Comparison of ENCODE assay signal across 8 cellular contexts in the genomic region with DNA sequence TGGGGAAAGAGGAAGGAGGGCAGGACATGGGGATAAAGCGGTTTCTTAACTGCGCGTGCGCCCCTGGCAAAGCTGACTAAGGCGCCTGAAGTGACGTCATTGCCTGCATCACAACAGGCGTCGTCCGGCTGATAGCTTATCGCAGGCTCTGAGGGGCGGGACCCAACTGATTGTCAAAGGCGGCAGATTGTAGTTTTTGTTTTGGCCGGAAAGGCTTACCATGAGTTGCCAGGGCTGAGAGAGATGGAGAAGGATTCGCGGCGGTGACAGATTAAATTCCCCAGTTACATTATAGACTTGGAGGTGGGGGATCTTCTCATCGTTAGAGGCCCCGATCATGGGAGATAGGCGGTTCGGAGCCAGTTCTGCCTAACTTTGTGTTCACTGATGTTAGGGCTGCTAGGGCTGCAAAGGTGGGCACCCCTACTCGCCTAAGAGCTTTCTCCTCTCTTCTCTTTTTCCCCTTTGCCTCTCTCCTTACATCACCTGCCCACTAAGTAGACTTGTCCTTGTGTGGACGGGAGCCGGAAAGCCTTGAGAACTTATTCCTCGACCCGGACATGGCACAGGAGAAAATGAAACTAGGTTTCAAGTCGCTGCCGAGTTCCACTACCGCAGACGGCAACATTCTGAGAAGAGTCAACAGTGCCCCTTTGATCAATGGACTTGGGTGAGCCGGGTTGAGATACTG. TPM values are rescaled to one million over a fixed set of nuclear protein-coding genes. Genes with fewer than 3 reads are reported as not detected.
DNase-seq lines count a peak whose midpoint lies in the region; ATAC-seq and TF ChIP-seq lines count a peak whose summit lies in the region.

No MANE protein-coding gene starts in this region.

- H3K9me3 ChIP-seq in hepatocyte (ENCODE audit: low read depth), result no peaks in the 10 kb centered on the region

- TF ChIP-seq CTCF in hepatocyte (IDR thresholded peaks at IDR 0.05; ENCODE audit: poor library complexity), result no peak

- no peaks in the 10 kb centered on the region for H3K36me3 ChIP-seq in hepatocyte (replicated peaks; ENCODE audit: insufficient read depth, low read depth)

- H3K79me2 ChIP-seq in hepatocyte, result no peaks in the 10 kb centered on the region

- H3K4me3 ChIP-seq in hepatocyte, result peak overlapping the region; percentile 59

- peak overlapping the region; percentile 68 for H2AFZ ChIP-seq in hepatocyte

- peak; percentile 92 for ATAC-seq in GM18511 (IDR thresholded peaks at IDR 0.05; ENCODE audit: unreplicated experiment)
- peak; percentile 90 for ATAC-seq in HG02981 (IDR thresholded peaks at IDR 0.05; ENCODE audit: unreplicated experiment)

- WGBS in hepatocyte (ENCODE audit: low lambda C conversion rate, missing lambda C conversion rate), result 37% methylated on average over 30 of the region's 30 CpGs

- DNase-seq in NCI-H2029 (lab: John Stamatoyannopoulos, UW), result peak; percentile 87
- peak; percentile 39 for DNase-seq in T1000 (lab: John Stamatoyannopoulos, UW)
- DNase-seq in astrocyte of the hippocampus (ENCODE audit: low read depth, low spot score), result peak; percentile 93
- DNase-seq in hepatocyte (ENCODE audit: low spot score), result peak; percentile 94
- peak; percentile 75 for DNase-seq in retina
- DNase-seq in OCI-M2 (lab: John Stamatoyannopoulos, UW; ENCODE audit: unreplicated experiment), result no peak

- peak overlapping the region; percentile 88 for H3K27ac ChIP-seq in hepatocyte

- H4K20me1 ChIP-seq in hepatocyte (ENCODE audit: insufficient read depth, poor library complexity, severe bottlenecking), result no peaks in the 10 kb centered on the region

- H3K4me2 ChIP-seq in hepatocyte, result peak overlapping the region; percentile 82

- H3K9me2 ChIP-seq in hepatocyte (replicated peaks; ENCODE audit: insufficient read depth), result no peaks in the 10 kb centered on the region

- peaks cover 4% of the 10 kb centered on the region for H3K4me1 ChIP-seq in hepatocyte (ENCODE audit: insufficient read depth)

- H3K27me3 ChIP-seq in hepatocyte, result no peaks in the 10 kb centered on the region

RNA-seq across cellular contexts. Expression of gene PABIR2, which starts 10.2 kb away (rescaled TPM):
- 11.2 and 12.0 TPM in 2 replicates for total RNA-seq in hepatocyte
- polyA plus RNA-seq in hepatocyte, result 9.0 and 12.5 TPM in 2 replicates
